2 cellular contexts compared by ENCODE assay signal in the genomic region with DNA sequence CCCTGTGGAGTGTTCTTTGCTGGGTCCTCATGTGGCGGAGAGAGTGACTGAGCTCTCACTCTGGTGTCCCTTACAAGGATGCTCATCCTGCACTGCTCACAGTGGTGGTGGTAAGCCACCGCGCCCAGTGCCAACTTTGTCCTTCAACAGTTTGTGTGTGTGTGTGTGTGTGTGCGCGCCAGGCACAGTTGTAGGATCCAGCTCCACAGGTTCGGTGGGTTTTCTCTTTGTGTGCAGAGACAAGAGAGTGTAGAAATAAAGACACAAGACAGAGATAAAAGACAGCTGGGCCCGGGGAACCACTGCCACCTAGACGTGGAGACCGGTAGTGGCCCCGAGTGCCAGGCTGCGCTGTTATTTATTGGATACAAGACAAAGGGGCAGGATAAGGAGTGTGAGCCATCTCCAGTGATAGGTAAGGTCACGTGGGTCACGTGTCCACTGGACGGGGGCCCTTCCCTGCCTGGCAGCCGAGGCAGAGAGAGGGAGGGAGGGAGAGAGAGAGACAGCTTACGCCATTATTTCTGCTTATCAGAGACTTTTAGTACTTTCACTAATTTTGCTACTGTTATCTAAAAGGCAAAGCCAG.
TF ChIP-seq lines count a peak whose summit lies in the region.
"Not testable (repeated sequence)": the region's sequence is repeated elsewhere in the genome, so short reads cannot be mapped to it uniquely, and the experiment has no call there.

No MANE protein-coding gene starts in this region.

TF ChIP-seq in SK-N-SH, 30 proteins besides CTCF, POLR2A, EP300 and RAD21:
- TF ChIP-seq SMC3 (IDR thresholded peaks at IDR 0.05; ENCODE audit: low read depth, low read length), result 0 out of 2 replicates have a peak, but pooled peaks have one; percentile 1

TF ChIP-seq in HepG2, 621 proteins besides CTCF, POLR2A, EP300 and RAD21 (continues in another document):
- TF ChIP-seq, protein P1, sequence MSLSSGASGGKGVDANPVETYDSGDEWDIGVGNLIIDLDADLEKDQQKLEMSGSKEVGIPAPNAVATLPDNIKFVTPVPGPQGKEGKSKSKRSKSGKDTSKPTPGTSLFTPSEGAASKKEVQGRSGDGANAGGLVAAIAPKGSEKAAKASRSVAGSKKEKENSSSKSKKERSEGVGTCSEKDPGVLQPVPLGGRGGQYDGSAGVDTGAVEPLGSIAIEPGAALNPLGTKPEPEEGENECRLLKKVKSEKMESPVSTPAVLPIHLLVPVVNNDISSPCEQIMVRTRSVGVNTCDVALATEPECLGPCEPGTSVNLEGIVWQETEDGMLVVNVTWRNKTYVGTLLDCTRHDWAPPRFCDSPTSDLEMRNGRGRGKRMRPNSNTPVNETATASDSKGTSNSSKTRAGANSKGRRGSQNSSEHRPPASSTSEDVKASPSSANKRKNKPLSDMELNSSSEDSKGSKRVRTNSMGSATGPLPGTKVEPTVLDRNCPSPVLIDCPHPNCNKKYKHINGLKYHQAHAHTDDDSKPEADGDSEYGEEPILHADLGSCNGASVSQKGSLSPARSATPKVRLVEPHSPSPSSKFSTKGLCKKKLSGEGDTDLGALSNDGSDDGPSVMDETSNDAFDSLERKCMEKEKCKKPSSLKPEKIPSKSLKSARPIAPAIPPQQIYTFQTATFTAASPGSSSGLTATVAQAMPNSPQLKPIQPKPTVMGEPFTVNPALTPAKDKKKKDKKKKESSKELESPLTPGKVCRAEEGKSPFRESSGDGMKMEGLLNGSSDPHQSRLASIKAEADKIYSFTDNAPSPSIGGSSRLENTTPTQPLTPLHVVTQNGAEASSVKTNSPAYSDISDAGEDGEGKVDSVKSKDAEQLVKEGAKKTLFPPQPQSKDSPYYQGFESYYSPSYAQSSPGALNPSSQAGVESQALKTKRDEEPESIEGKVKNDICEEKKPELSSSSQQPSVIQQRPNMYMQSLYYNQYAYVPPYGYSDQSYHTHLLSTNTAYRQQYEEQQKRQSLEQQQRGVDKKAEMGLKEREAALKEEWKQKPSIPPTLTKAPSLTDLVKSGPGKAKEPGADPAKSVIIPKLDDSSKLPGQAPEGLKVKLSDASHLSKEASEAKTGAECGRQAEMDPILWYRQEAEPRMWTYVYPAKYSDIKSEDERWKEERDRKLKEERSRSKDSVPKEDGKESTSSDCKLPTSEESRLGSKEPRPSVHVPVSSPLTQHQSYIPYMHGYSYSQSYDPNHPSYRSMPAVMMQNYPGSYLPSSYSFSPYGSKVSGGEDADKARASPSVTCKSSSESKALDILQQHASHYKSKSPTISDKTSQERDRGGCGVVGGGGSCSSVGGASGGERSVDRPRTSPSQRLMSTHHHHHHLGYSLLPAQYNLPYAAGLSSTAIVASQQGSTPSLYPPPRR (CRISPR knock-in tag; IDR thresholded peaks at IDR 0.05; ENCODE audit: borderline replicate concordance), result 0 out of 2 replicates have a peak, but pooled peaks have one; percentile 33
- peak; percentile 51; the same call in 1 of the 2 replicates for TF ChIP-seq ZFX (CRISPR knock-in tag; IDR thresholded peaks at IDR 0.05; ENCODE audit: low read depth)
- peak; percentile 79 for TF ChIP-seq TFE3 (CRISPR knock-in tag; IDR thresholded peaks at IDR 0.05)
- TF ChIP-seq SOX13, SOX6 (IDR thresholded peaks at IDR 0.05): not testable (repeated sequence)
- peak in 1 of 2 experiments; percentile 44; a peak in 2 of 4 replicates for TF ChIP-seq SOX13 (CRISPR knock-in tag; conservative IDR thresholded peaks at IDR 0.05 in 1 of 2, IDR thresholded peaks at IDR 0.05 in 1 of 2)
- peak; percentile 61 for TF ChIP-seq SOX6 (CRISPR knock-in tag; IDR thresholded peaks at IDR 0.05)
- TF ChIP-seq FOXA3 (CRISPR knock-in tag; IDR thresholded peaks at IDR 0.05), result peak; percentile 26; the same call in 1 of the 2 replicates
- peak; percentile 17; the same call in 1 of the 2 replicates for TF ChIP-seq HOXA3 (CRISPR knock-in tag; IDR thresholded peaks at IDR 0.05)
- TF ChIP-seq, protein P2, sequence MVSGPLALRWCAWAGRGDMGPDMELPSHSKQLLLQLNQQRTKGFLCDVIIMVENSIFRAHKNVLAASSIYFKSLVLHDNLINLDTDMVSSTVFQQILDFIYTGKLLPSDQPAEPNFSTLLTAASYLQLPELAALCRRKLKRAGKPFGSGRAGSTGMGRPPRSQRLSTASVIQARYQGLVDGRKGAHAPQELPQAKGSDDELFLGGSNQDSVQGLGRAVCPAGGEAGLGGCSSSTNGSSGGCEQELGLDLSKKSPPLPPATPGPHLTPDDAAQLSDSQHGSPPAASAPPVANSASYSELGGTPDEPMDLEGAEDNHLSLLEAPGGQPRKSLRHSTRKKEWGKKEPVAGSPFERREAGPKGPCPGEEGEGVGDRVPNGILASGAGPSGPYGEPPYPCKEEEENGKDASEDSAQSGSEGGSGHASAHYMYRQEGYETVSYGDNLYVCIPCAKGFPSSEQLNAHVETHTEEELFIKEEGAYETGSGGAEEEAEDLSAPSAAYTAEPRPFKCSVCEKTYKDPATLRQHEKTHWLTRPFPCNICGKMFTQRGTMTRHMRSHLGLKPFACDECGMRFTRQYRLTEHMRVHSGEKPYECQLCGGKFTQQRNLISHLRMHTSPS (CRISPR knock-in tag; IDR thresholded peaks at IDR 0.05; ENCODE audit: low read depth), result peak; percentile 55; the same call in 1 of the 2 replicates
- 0 out of 2 replicates have a peak, but pooled peaks have one; percentile 10 for TF ChIP-seq SALL1 (CRISPR knock-in tag; IDR thresholded peaks at IDR 0.05)
- peak; percentile 58 for TF ChIP-seq THAP11 (CRISPR knock-in tag; IDR thresholded peaks at IDR 0.05)
- TF ChIP-seq ZNF605 (CRISPR knock-in tag; IDR thresholded peaks at IDR 0.05), result peak; percentile 75; the same call in 1 of the 2 replicates
- TF ChIP-seq MLX (CRISPR knock-in tag; IDR thresholded peaks at IDR 0.05), result 0 out of 2 replicates have a peak, but pooled peaks have one; percentile 39
- TF ChIP-seq DMAP1 (CRISPR knock-in tag; IDR thresholded peaks at IDR 0.05), result 0 out of 2 replicates have a peak, but pooled peaks have one; percentile 36
- peak; percentile 31; the same call in 1 of the 2 replicates for TF ChIP-seq KDM2A (CRISPR knock-in tag; IDR thresholded peaks at IDR 0.05; ENCODE audit: borderline replicate concordance, low read depth)
- peak; percentile 33; the same call in 1 of the 2 replicates for TF ChIP-seq NR2C2 (CRISPR knock-in tag; IDR thresholded peaks at IDR 0.05; ENCODE audit: borderline replicate concordance)
- TF ChIP-seq PATZ1 (CRISPR knock-in tag; IDR thresholded peaks at IDR 0.05), result peak; percentile 70
- peak; percentile 95 for TF ChIP-seq ARNTL (CRISPR knock-in tag; IDR thresholded peaks at IDR 0.05)
- TF ChIP-seq, protein P3, sequence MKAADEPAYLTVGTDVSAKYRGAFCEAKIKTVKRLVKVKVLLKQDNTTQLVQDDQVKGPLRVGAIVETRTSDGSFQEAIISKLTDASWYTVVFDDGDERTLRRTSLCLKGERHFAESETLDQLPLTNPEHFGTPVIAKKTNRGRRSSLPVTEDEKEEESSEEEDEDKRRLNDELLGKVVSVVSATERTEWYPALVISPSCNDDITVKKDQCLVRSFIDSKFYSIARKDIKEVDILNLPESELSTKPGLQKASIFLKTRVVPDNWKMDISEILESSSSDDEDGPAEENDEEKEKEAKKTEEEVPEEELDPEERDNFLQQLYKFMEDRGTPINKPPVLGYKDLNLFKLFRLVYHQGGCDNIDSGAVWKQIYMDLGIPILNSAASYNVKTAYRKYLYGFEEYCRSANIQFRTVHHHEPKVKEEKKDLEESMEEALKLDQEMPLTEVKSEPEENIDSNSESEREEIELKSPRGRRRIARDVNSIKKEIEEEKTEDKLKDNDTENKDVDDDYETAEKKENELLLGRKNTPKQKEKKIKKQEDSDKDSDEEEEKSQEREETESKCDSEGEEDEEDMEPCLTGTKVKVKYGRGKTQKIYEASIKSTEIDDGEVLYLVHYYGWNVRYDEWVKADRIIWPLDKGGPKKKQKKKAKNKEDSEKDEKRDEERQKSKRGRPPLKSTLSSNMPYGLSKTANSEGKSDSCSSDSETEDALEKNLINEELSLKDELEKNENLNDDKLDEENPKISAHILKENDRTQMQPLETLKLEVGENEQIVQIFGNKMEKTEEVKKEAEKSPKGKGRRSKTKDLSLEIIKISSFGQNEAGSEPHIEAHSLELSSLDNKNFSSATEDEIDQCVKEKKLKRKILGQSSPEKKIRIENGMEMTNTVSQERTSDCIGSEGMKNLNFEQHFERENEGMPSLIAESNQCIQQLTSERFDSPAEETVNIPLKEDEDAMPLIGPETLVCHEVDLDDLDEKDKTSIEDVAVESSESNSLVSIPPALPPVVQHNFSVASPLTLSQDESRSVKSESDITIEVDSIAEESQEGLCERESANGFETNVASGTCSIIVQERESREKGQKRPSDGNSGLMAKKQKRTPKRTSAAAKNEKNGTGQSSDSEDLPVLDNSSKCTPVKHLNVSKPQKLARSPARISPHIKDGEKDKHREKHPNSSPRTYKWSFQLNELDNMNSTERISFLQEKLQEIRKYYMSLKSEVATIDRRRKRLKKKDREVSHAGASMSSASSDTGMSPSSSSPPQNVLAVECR (CRISPR knock-in tag; IDR thresholded peaks at IDR 0.05; ENCODE audit: borderline replicate concordance), result 0 out of 2 replicates have a peak, but pooled peaks have one; percentile 47
- peak; percentile 67; the same call in 1 of the 2 replicates for TF ChIP-seq TARDBP (CRISPR knock-in tag; IDR thresholded peaks at IDR 0.05)
- 0 out of 2 replicates have a peak, but pooled peaks have one; percentile 40 for TF ChIP-seq FOXK1 (CRISPR knock-in tag; IDR thresholded peaks at IDR 0.05; ENCODE audit: borderline replicate concordance, low read depth)
- TF ChIP-seq KLF6 (CRISPR knock-in tag; IDR thresholded peaks at IDR 0.05), result peak; percentile 18; the same call in 1 of the 2 replicates
- 0 out of 2 replicates have a peak, but pooled peaks have one; percentile 26 for TF ChIP-seq HNF1B (CRISPR knock-in tag; IDR thresholded peaks at IDR 0.05)
- 0 out of 2 replicates have a peak, but pooled peaks have one; percentile 28 for TF ChIP-seq BORCS8-MEF2B (CRISPR knock-in tag; IDR thresholded peaks at IDR 0.05)
- TF ChIP-seq STAG1 (CRISPR knock-in tag; IDR thresholded peaks at IDR 0.05), result peak; percentile 61
- TF ChIP-seq SAP130 (CRISPR knock-in tag; IDR thresholded peaks at IDR 0.05; ENCODE audit: low read depth), result peak; percentile 63
- TF ChIP-seq KAT8 (CRISPR knock-in tag; IDR thresholded peaks at IDR 0.05), result peak; percentile 72; the same call in 1 of the 2 replicates
- 0 out of 2 replicates have a peak, but pooled peaks have one; percentile 15 for TF ChIP-seq FOXK2 (IDR thresholded peaks at IDR 0.05)
- peak; percentile 73 for TF ChIP-seq USF2 (IDR thresholded peaks at IDR 0.05; ENCODE audit: low read depth, low read length)
- peak; percentile 90; the same call in 1 of the 2 replicates for TF ChIP-seq USF2 (CRISPR knock-in tag; IDR thresholded peaks at IDR 0.05; ENCODE audit: borderline replicate concordance)
- 0 out of 2 replicates have a peak, but pooled peaks have one; percentile 21 for TF ChIP-seq HNRNPL (IDR thresholded peaks at IDR 0.05; ENCODE audit: low read depth, low read length)
- TF ChIP-seq MZF1 (CRISPR knock-in tag; IDR thresholded peaks at IDR 0.05; ENCODE audit: borderline replicate concordance), result 0 out of 2 replicates have a peak, but pooled peaks have one; percentile 38
- peak in 1 of 2 experiments; percentile 24; a peak in 1 of 4 replicates for TF ChIP-seq KLF16 (CRISPR knock-in tag; IDR thresholded peaks at IDR 0.05)
